Comparison of ENCODE assay signal across 18 cellular contexts in genomic region chr16:24991349-24991748, GRCh38. TPM values are rescaled to one million over a fixed set of nuclear protein-coding genes. Genes with fewer than 3 reads are reported as not detected.
A peak's percentile ranks its signal among the peaks of the same experiment; 100 is the strongest.
DNase-seq lines count a peak whose midpoint lies in the region; ATAC-seq and TF ChIP-seq lines count a peak whose summit lies in the region.
"Had no signal": no experiment of that assay in that cellular context is flagged by ENCODE, and none has a peak within 500 bp of the region (broad histone marks: within the 10 kb centered on the region; RNA-seq: fewer than 3 reads in every experiment).

No MANE protein-coding gene starts in this region.

- peak overlapping the region in 22 of 59 donors; percentile 0 to 51 (median 23) for H3K4me3 ChIP-seq in dorsolateral prefrontal cortex
- H3K4me3 ChIP-seq in tibial artery, result no peak overlapping the region
- H3K4me3 ChIP-seq in upper lobe of left lung, result no peak overlapping the region
- H3K4me3 ChIP-seq in MG63, result no peak overlapping the region

- no peak for TF ChIP-seq EP300 in upper lobe of left lung (IDR thresholded peaks at IDR 0.05)

- TF ChIP-seq CTCF in dorsolateral prefrontal cortex (IDR thresholded peaks at IDR 0.05 in 54 of 56, conservative IDR thresholded peaks at IDR 0.05 in 2 of 56; ENCODE audit: low read depth in 1 of 56, partially characterized antibody in 56 of 56) (no peak), tibial artery (IDR thresholded peaks at IDR 0.05) (no peak), upper lobe of left lung (IDR thresholded peaks at IDR 0.05) (no peak)

- peaks cover 86% of the 10 kb centered on the region for H3K4me1 Mint-ChIP-seq in activated naive CD4-positive, alpha-beta T cell treated with anti-CD3 and anti-CD28 coated beads, Interleukin-2, amount 50 U/mL, for 24 hours
- H3K4me1 Mint-ChIP-seq in naive thymus-derived CD8-positive, alpha-beta T cell, result peaks cover 47 to 95% (median 88%) of the 10 kb centered on the region in 4 donors

- no peak for DNase-seq in activated naive CD4-positive, alpha-beta T cell (lab: John Stamatoyannopoulos, UW)
- DNase-seq in dorsolateral prefrontal cortex, result no peak
- no peak for DNase-seq in naive thymus-derived CD8-positive, alpha-beta T cell
- no peak for DNase-seq in tibial artery
- no peak for DNase-seq in upper lobe of left lung
- no peak for DNase-seq in KG1 (lab: John Stamatoyannopoulos, UW)
- DNase-seq in MG63, result no peak
- DNase-seq: 8988T; COR-L47; effector CD4-positive, alpha-beta T cell; foreskin keratinocyte; GF-D8; GOT3; NCI-H1930; NCI-H526 treated with DMSO at 0.1 percent for 48 hours; retina; stimulated activated CD4-positive, alpha-beta T cell treated with anti-CD3 and anti-CD28 coated beads, Interleukin-4, amount 100 ng/mL, for 1 hour had no signal

- H3K36me3 Mint-ChIP-seq in activated naive CD4-positive, alpha-beta T cell treated with anti-CD3 and anti-CD28 coated beads, Interleukin-2, amount 50 U/mL, for 24 hours, result no peaks in the 10 kb centered on the region
- peaks cover 0 to 2% (median 0%) of the 10 kb centered on the region in 3 donors for H3K36me3 Mint-ChIP-seq in naive thymus-derived CD8-positive, alpha-beta T cell

- H3K4me1 ChIP-seq in tibial artery (peaks cover 0 to 99% (median 82%) of the 10 kb centered on the region in 4 donors), upper lobe of left lung (peaks cover 37 to 66% (median 56%) of the 10 kb centered on the region in 4 donors)

- H3K4me3 Mint-ChIP-seq in activated naive CD4-positive, alpha-beta T cell treated with anti-CD3 and anti-CD28 coated beads, Interleukin-2, amount 50 U/mL, for 24 hours, result no peak overlapping the region
- peak overlapping the region in 3 of 10 donors; percentile 2 to 37 (median 30) for H3K4me3 Mint-ChIP-seq in naive thymus-derived CD8-positive, alpha-beta T cell

- no peaks in the 10 kb centered on the region for H3K27me3 Mint-ChIP-seq in activated naive CD4-positive, alpha-beta T cell treated with anti-CD3 and anti-CD28 coated beads, Interleukin-2, amount 50 U/mL, for 24 hours
- H3K27me3 Mint-ChIP-seq in naive thymus-derived CD8-positive, alpha-beta T cell, result no peaks in the 10 kb centered on the region

- intact Hi-C loops in dorsolateral prefrontal cortex (cut with DNase I) (no loop called here), tibial artery (cut with DNase I; ENCODE audit: low total_unique reads) (no loop called here)

- 64 to 72% methylated on average over 5 of the region's 5 CpGs for WGBS in upper lobe of left lung, 2 donors

- H3K27ac ChIP-seq in dorsolateral prefrontal cortex, result peak overlapping the region; percentile 5 to 97 (median 89)
- peak overlapping the region; percentile 68 to 78 for H3K27ac ChIP-seq in tibial artery
- H3K27ac ChIP-seq in upper lobe of left lung, result peak overlapping the region in 1 of 4 donors; percentile 8
- H3K27ac ChIP-seq: foreskin keratinocyte had no signal

- no peaks in the 10 kb centered on the region for H3K9me3 Mint-ChIP-seq in activated naive CD4-positive, alpha-beta T cell treated with anti-CD3 and anti-CD28 coated beads, Interleukin-2, amount 50 U/mL, for 24 hours
- H3K9me3 Mint-ChIP-seq in naive thymus-derived CD8-positive, alpha-beta T cell, result no peaks in the 10 kb centered on the region

- peak overlapping the region; percentile 10 for H3K27ac Mint-ChIP-seq in activated naive CD4-positive, alpha-beta T cell treated with anti-CD3 and anti-CD28 coated beads, Interleukin-2, amount 50 U/mL, for 24 hours
- H3K27ac Mint-ChIP-seq in naive thymus-derived CD8-positive, alpha-beta T cell, result peak overlapping the region in 6 of 10 donors; percentile 4 to 71 (median 51)

- H3K36me3 ChIP-seq in tibial artery, result no peaks in the 10 kb centered on the region
- no peaks in the 10 kb centered on the region for H3K36me3 ChIP-seq in upper lobe of left lung
- peaks cover 14% of the 10 kb centered on the region for H3K36me3 ChIP-seq in MG63

- no peaks in the 10 kb centered on the region for H3K9me3 ChIP-seq in tibial artery
- no peaks in the 10 kb centered on the region for H3K9me3 ChIP-seq in upper lobe of left lung
- no peaks in the 10 kb centered on the region for H3K9me3 ChIP-seq in MG63

- ATAC-seq in naive thymus-derived CD8-positive, alpha-beta T cell, result no peak
- no peak for ATAC-seq in upper lobe of left lung (ENCODE audit: low FRiP score in 2 of 2)
- ATAC-seq: foreskin keratinocyte had no signal

- H3K27me3 ChIP-seq in dorsolateral prefrontal cortex, result no peaks in the 10 kb centered on the region
- H3K27me3 ChIP-seq in tibial artery, result no peaks in the 10 kb centered on the region
- H3K27me3 ChIP-seq in upper lobe of left lung, result no peaks in the 10 kb centered on the region
- H3K27me3 ChIP-seq in MG63, result no peaks in the 10 kb centered on the region
- H3K27me3 ChIP-seq: foreskin keratinocyte had no signal

- no peak for TF ChIP-seq POLR2A in upper lobe of left lung (IDR thresholded peaks at IDR 0.05)

- POLR2A ChIA-PET in naive thymus-derived CD8-positive, alpha-beta T cell (lab: Charles Lee), result no interaction called here

RNA-seq across cellular contexts. Expression of gene ARHGAP17, which starts 23.8 kb away (rescaled TPM):
- total RNA-seq in dorsolateral prefrontal cortex, result 10 to 100 TPM; 28.6 to 95.8 (median 54.2) TPM
- total RNA-seq in naive thymus-derived CD8-positive, alpha-beta T cell, result 10 to 100 TPM; 69.1 to 69.5 TPM
- polyA plus RNA-seq in naive thymus-derived CD8-positive, alpha-beta T cell, result 10 to 100 TPM; 18.2 to 38.6 (median 20.5) TPM
- 10 to 100 TPM; 45.1 to 86.6 (median 54.6) TPM for total RNA-seq in upper lobe of left lung
- 17.5 and 36.1 TPM in 2 replicates for total RNA-seq in MG63 (2014; rRNA removed; shearing (Covaris generic); ENCODE audit: low replicate concordance)
